ENCODE assay signal across 11 cellular contexts in genomic region chr2:161088658-161089350, GRCh38.
A peak's percentile ranks its signal among the peaks of the same experiment; 100 is the strongest.
DNase-seq lines count a peak whose midpoint lies in the region; ATAC-seq, FAIRE-seq and TF ChIP-seq lines count a peak whose summit lies in the region.
"Had no signal": no experiment of that assay in that cellular context is flagged by ENCODE, and none has a peak within 500 bp of the region (broad histone marks: within the 10 kb centered on the region; RNA-seq: fewer than 3 reads in every experiment).

No MANE protein-coding gene starts in this region.

- DNase-seq in GM12878 (ENCODE audit: low read depth, low spot score) (peak; percentile 87), COLO668 (lab: John Stamatoyannopoulos, UW; ENCODE audit: unreplicated experiment) (no peak), HCEC 1CT (no peak), Right ventricle myocardium superior (no peak), NOMO-1 (lab: John Stamatoyannopoulos, UW; ENCODE audit: unreplicated experiment in 2 of 2) (no peak)
- DNase-seq: NCI-H1930, SHP77 treated with DMSO at 0.1 percent for 48 hours had no signal

- no peak overlapping the region for H2AFZ ChIP-seq in GM12878 (ENCODE audit: control insufficient read depth, low read depth, low read length)

- RAD21 ChIA-PET in GM12878 (lab: Charles Lee; ENCODE audit: unreplicated experiment), result interaction anchor here (0.9 to 4.0 kb wide), 11 partner anchors 10 to 83 kb away, joined by 4 to 34 read pairs (median 12); no protein-coding TSS in a partner anchor

- no peaks in the 10 kb centered on the region for H3K79me2 ChIP-seq in GM12878 (ENCODE audit: control insufficient read depth, insufficient read depth, low read length)

- intact Hi-C loops in GM12878 (cut with micrococcal nuclease; ENCODE audit: unreplicated experiment) (loop anchor here (1.0 to 2.0 kb wide), 3 partner anchors 11 to 78 kb away; no protein-coding TSS in a partner anchor), Right ventricle myocardium superior (cut with DNase I) (no loop called here)

- H3K36me3 ChIP-seq in GM12878 (ENCODE audit: control insufficient read depth in 2 of 2, insufficient read depth in 2 of 2, low read length in 1 of 2), result no peaks in the 10 kb centered on the region

- SMC1A ChIA-PET in GM12878 (lab: Charles Lee; ENCODE audit: uncharacterized antibody, unreplicated experiment), result interaction anchor here (0.9 to 10.9 kb wide), 22 partner anchors 7 to 159 kb away, joined by 3 to 138 read pairs (median 9); no protein-coding TSS in a partner anchor

- H3K27ac ChIP-seq in GM12878 (ENCODE audit: control insufficient read depth, insufficient read depth), result peak overlapping the region; percentile 63

- peak; percentile 85 for ATAC-seq in GM18867 (IDR thresholded peaks at IDR 0.05; ENCODE audit: unreplicated experiment)
- peak; percentile 84 for ATAC-seq in GM21526 (IDR thresholded peaks at IDR 0.05; ENCODE audit: low FRiP score, unreplicated experiment)
- ATAC-seq in HG03108 (IDR thresholded peaks at IDR 0.05; ENCODE audit: unreplicated experiment), result peak; percentile 77
- ATAC-seq in GM12878, result peak; percentile 88
- no peak for ATAC-seq in Right ventricle myocardium superior (ENCODE audit: poor library complexity)

- in situ Hi-C loops in GM12878 (cut with MboI), result no loop called here

- POLR2A ChIA-PET in GM12878 (lab: Charles Lee), result interaction anchor here (0.5 to 6.0 kb wide), 8 partner anchors 10 to 80 kb away, joined by 3 to 65 read pairs (median 6); no protein-coding TSS in a partner anchor

- no peak overlapping the region for H3K9ac ChIP-seq in GM12878 (ENCODE audit: control insufficient read depth, insufficient read depth, low read length)

- H3K27me3 ChIP-seq in GM12878 (replicated peaks in 1 of 2; ENCODE audit: control insufficient read depth in 2 of 2, insufficient read depth in 2 of 2, low read length in 1 of 2), result no peaks in the 10 kb centered on the region

- H3K4me2 ChIP-seq in GM12878 (ENCODE audit: control insufficient read depth, insufficient read depth), result peak overlapping the region; percentile 65

- 60% methylated on average over 4 of the region's 4 CpGs for WGBS in GM12878 (ENCODE audit: insufficient coverage, insufficient replicate concordance, low lambda C conversion rate, missing lambda C conversion rate)

- peak; percentile 4; the same call in 1 of the 2 replicates for TF ChIP-seq RAD21 in GM12878 (IDR thresholded peaks at IDR 0.05; ENCODE audit: insufficient read depth, low read depth, low read length)

- peaks cover 30% of the 10 kb centered on the region for H3K4me1 ChIP-seq in GM12878 (ENCODE audit: control insufficient read depth, insufficient read depth, low read length)

- H3K9me3 ChIP-seq in GM12878 (replicated peaks; ENCODE audit: control insufficient read depth, insufficient read depth, low read length), result peaks cover 2% of the 10 kb centered on the region; the same call in 2 of the 3 replicates

- TF ChIP-seq CTCF in GM12878 (IDR thresholded peaks at IDR 0.05 in 2 of 3, conservative IDR thresholded peaks at IDR 0.05 in 1 of 3; ENCODE audit: control insufficient read depth in 2 of 3, extremely low read depth in 1 of 3, insufficient read depth in 1 of 3, low read depth in 3 of 3, low read length in 3 of 3), result no peak

- H3K4me3 ChIP-seq in GM12878, result no peak overlapping the region

- TF ChIP-seq EP300 in GM12878 (IDR thresholded peaks at IDR 0.05; ENCODE audit: borderline replicate concordance in 1 of 2, control insufficient read depth in 1 of 2, low read depth in 2 of 2, low read length in 2 of 2), result peak; percentile 69 to 80; a peak in 3 of 4 replicates

- no TSS peak for BruUV-seq in GM12878 (replicated peaks; lab: Mats Ljungman, UMichigan)

- no peaks in the 10 kb centered on the region for H4K20me1 ChIP-seq in GM12878 (ENCODE audit: control insufficient read depth, insufficient read depth)

- FAIRE-seq in GM12878 (lab: Jason Lieb, UNC), result peak; percentile 85
- FAIRE-seq: bronchial epithelial cell had no signal

- CTCF ChIA-PET in GM12878 (lab: Yijun Ruan, JAX), result interaction anchor here (0.8 to 5.5 kb wide), 9 partner anchors 10 to 68 kb away, joined by 3 to 47 read pairs (median 6); no protein-coding TSS in a partner anchor

- no peak for TF ChIP-seq POLR2A in GM12878 (IDR thresholded peaks at IDR 0.05; ENCODE audit: low read depth, low read length)

TF ChIP-seq in GM12878, 131 proteins besides CTCF, POLR2A, EP300 and RAD21 (continues in another document):
- TF ChIP-seq PAX8 (IDR thresholded peaks at IDR 0.05) (no peak), KAT2A (conservative IDR thresholded peaks at IDR 0.05; ENCODE audit: control insufficient read depth, low read depth, low read length) (no peak), TBL1XR1 (IDR thresholded peaks at IDR 0.05; ENCODE audit: low read depth, low read length) (0 out of 2 replicates have a peak, but pooled peaks have one; percentile 60), PAX5 (IDR thresholded peaks at IDR 0.05; ENCODE audit: borderline replicate concordance, low read depth, low read length) (peak; percentile 76; the same call in 1 of the 2 replicates), IRF5 (IDR thresholded peaks at IDR 0.05; ENCODE audit: borderline replicate concordance) (no peak), IKZF1 (conservative IDR thresholded peaks at IDR 0.05) (peak; percentile 97), GATAD2B (conservative IDR thresholded peaks at IDR 0.05; ENCODE audit: low read depth) (peak; percentile 79; the same call in 1 of the 2 replicates), ZNF24 (IDR thresholded peaks at IDR 0.05) (peak; percentile 58; the same call in 1 of the 2 replicates), TCF3 (IDR thresholded peaks at IDR 0.05; ENCODE audit: borderline replicate concordance, insufficient read depth, low read depth, low read length) (peak; percentile 37; the same call in 1 of the 2 replicates), HDAC2 (IDR thresholded peaks at IDR 0.05) (no peak), USF1 (IDR thresholded peaks at IDR 0.05; ENCODE audit: borderline replicate concordance, extremely low read length, insufficient read depth, low read depth, low read length) (no peak), SMAD5 (IDR thresholded peaks at IDR 0.05; ENCODE audit: low read depth) (no peak), NR2F1 (conservative IDR thresholded peaks at IDR 0.05) (0 out of 2 replicates have a peak, but pooled peaks have one; percentile 51), YBX1 (IDR thresholded peaks at IDR 0.05) (no peak), E2F8 (IDR thresholded peaks at IDR 0.05; ENCODE audit: low read depth, partially characterized antibody) (no peak), MTA2 (IDR thresholded peaks at IDR 0.05; ENCODE audit: low read depth) (peak; percentile 87), GABPA (IDR thresholded peaks at IDR 0.05; ENCODE audit: low read depth) (no peak), ETV6 (conservative IDR thresholded peaks at IDR 0.05 in 1 of 2, IDR thresholded peaks at IDR 0.05 in 1 of 2; ENCODE audit: borderline replicate concordance in 1 of 2, low read depth in 1 of 2) (peak in 1 of 2 experiments; percentile 83; a peak in 2 of 4 replicates), PKNOX1 (IDR thresholded peaks at IDR 0.05) (no peak), BCL11A (IDR thresholded peaks at IDR 0.05; ENCODE audit: low read depth, low read length) (peak; percentile 81), ZZZ3 (IDR thresholded peaks at IDR 0.05; ENCODE audit: control insufficient read depth, insufficient read length, low read depth) (no peak)
